ENCODE assay signal across 17 cellular contexts in genomic region chr11:107751082-107751481, GRCh38. TPM values are rescaled to one million over a fixed set of nuclear protein-coding genes. Genes with fewer than 3 reads are reported as not detected.
A peak's percentile ranks its signal among the peaks of the same experiment; 100 is the strongest.
DNase-seq lines count a peak whose midpoint lies in the region; ATAC-seq and TF ChIP-seq lines count a peak whose summit lies in the region.
"Had no signal": no experiment of that assay in that cellular context is flagged by ENCODE, and none has a peak within 500 bp of the region (broad histone marks: within the 10 kb centered on the region; RNA-seq: fewer than 3 reads in every experiment).

No MANE protein-coding gene starts in this region.

- in situ Hi-C loops in gastrocnemius medialis (cut with MboI; ENCODE audit: low sequenced_read_pairs in 4 of 4) = loop anchor here in 1 of 4 donors (10.0 kb wide), 1 partner anchor 56 kb away; no protein-coding TSS in a partner anchor

- BruUV-seq in PC-3 (replicated peaks; lab: Mats Ljungman, UMichigan) = no TSS peak

- H3K4me3 ChIP-seq in PC-3 (ENCODE audit: low read length) = no peak overlapping the region
- no peak overlapping the region for H3K4me3 ChIP-seq in osteoblast (ENCODE audit: insufficient read depth, low read length)
- H3K4me3 ChIP-seq in gastrocnemius medialis = no peak overlapping the region
- H3K4me3 ChIP-seq: BLaER1 had no signal

- TF ChIP-seq POLR2A in gastrocnemius medialis (IDR thresholded peaks at IDR 0.05) = no peak

- H3K4me1 ChIP-seq in PC-3 (ENCODE audit: insufficient read depth, low read length) (no peaks in the 10 kb centered on the region), osteoblast (ENCODE audit: insufficient read depth, low read length) (no peaks in the 10 kb centered on the region), gastrocnemius medialis (peaks cover 22% of the 10 kb centered on the region in 2 donors)
- H3K4me1 ChIP-seq: BE2C, BLaER1, Caco-2 had no signal

- peak; percentile 34 for DNase-seq in PC-3
- peak; percentile 56 for DNase-seq in osteoblast (ENCODE audit: insufficient read length, low spot score, missing footprints)
- no peak for DNase-seq in gastrocnemius medialis
- DNase-seq in stimulated activated naive CD4-positive, alpha-beta T cell treated with Interleukin-2 at 50 U/mL for 16 hours (lab: John Stamatoyannopoulos, UW) = no peak
- no peak for DNase-seq in kidney glomerular epithelial cell (lab: John Stamatoyannopoulos, UW)
- DNase-seq in NCI-H774 (lab: John Stamatoyannopoulos, UW) = no peak
- DNase-seq: 8988T; ACHN; BE2C; C1 segment of cervical spinal cord; Caco-2; Calu3; CD4-positive, alpha-beta T cell; CD8-positive, alpha-beta T cell; DMS79 treated with DMSO at 0.1 percent for 48 hours; GF-D8 had no signal

- CTCF ChIA-PET in PC-3 (lab: Charles Lee) = no interaction called here

- H3K9me2 ChIP-seq in PC-3 (replicated peaks; ENCODE audit: low read length) = no peaks in the 10 kb centered on the region

- no peaks in the 10 kb centered on the region for H4K20me1 ChIP-seq in PC-3 (ENCODE audit: low read length)
- H4K20me1 ChIP-seq in osteoblast (ENCODE audit: insufficient read depth, low read length) = no peaks in the 10 kb centered on the region
- H4K20me1 ChIP-seq: BLaER1 had no signal

- H2AFZ ChIP-seq in PC-3 (ENCODE audit: low read length) (no peak overlapping the region), osteoblast (ENCODE audit: low read length) (no peak overlapping the region)

- peaks cover 54% of the 10 kb centered on the region for H3K27me3 ChIP-seq in PC-3 (ENCODE audit: low read length)
- H3K27me3 ChIP-seq in osteoblast (ENCODE audit: insufficient read depth, low read length) = peaks cover 7% of the 10 kb centered on the region
- H3K27me3 ChIP-seq in gastrocnemius medialis = no peaks in the 10 kb centered on the region
- H3K27me3 ChIP-seq: BLaER1 had no signal

- POLR2A ChIA-PET in PC-3 (lab: Charles Lee; ENCODE audit: unreplicated experiment) = no interaction called here

- H3K79me2 ChIP-seq in PC-3 (ENCODE audit: low read length) (no peaks in the 10 kb centered on the region), osteoblast (ENCODE audit: insufficient read depth, low read length) (no peaks in the 10 kb centered on the region)

- H3K36me3 ChIP-seq in PC-3 (ENCODE audit: low read depth, low read length) (no peaks in the 10 kb centered on the region), osteoblast (ENCODE audit: insufficient read depth, low read length) (no peaks in the 10 kb centered on the region), gastrocnemius medialis (no peaks in the 10 kb centered on the region)
- H3K36me3 ChIP-seq: BE2C, BLaER1 had no signal

- H3K27ac ChIP-seq in PC-3 (ENCODE audit: low read length) (no peak overlapping the region), osteoblast (ENCODE audit: low read depth, low read length) (no peak overlapping the region), gastrocnemius medialis (peak overlapping the region in 3 of 4 donors; percentile 20 to 85 (median 55))
- H3K27ac ChIP-seq: BLaER1 had no signal

- no peaks in the 10 kb centered on the region for H3K9me3 ChIP-seq in PC-3 (ENCODE audit: low read length)
- no peaks in the 10 kb centered on the region for H3K9me3 ChIP-seq in osteoblast (ENCODE audit: low read depth, low read length)
- H3K9me3 ChIP-seq in gastrocnemius medialis = no peaks in the 10 kb centered on the region
- H3K9me3 ChIP-seq: BE2C, BLaER1, Caco-2 had no signal

- TF ChIP-seq CTCF in PC-3 (conservative IDR thresholded peaks at IDR 0.05; ENCODE audit: low read depth, low read length) (no peak), osteoblast (IDR thresholded peaks at IDR 0.05; ENCODE audit: extremely low read depth, low read depth, low read length) (no peak), gastrocnemius medialis (IDR thresholded peaks at IDR 0.05 in 4 of 5, conservative IDR thresholded peaks at IDR 0.05 in 1 of 5) (no peak)

- H3K4me2 ChIP-seq in PC-3 (ENCODE audit: low read length) = no peak overlapping the region
- no peak overlapping the region for H3K4me2 ChIP-seq in osteoblast (ENCODE audit: insufficient read depth, low read length)
- H3K4me2 ChIP-seq: BLaER1 had no signal

- ATAC-seq in PC-3 = no peak
- ATAC-seq in gastrocnemius medialis = peak; percentile 40 to 50
- ATAC-seq: CD8-positive, alpha-beta T cell had no signal

- intact Hi-C loops in PC-3 (cut with micrococcal nuclease) (no loop called here), gastrocnemius medialis (cut with DNase I; ENCODE audit: low total_unique reads) (no loop called here)

- no peak overlapping the region for H3K9ac ChIP-seq in PC-3 (ENCODE audit: low read length)
- H3K9ac ChIP-seq: BLaER1 had no signal

- no peaks in the 10 kb centered on the region for H3F3A ChIP-seq in PC-3 (ENCODE audit: low read length, unreplicated experiment)

RNA-seq across cellular contexts. Expression of gene SLN, which starts 39.2 kb away (rescaled TPM):
- total RNA-seq in PC-3 (2014; rRNA removed) = 0.40 TPM in 1 of 2 replicates, not detected in the other
- total RNA-seq in osteoblast = not detected in 2 replicates
- total RNA-seq in gastrocnemius medialis = 1,000 to 10,000 TPM in 3 of 4 donors, 100 to 1,000 TPM in 1; 586 to 5,775 (median 2,747) TPM
- total RNA-seq: Caco-2; Calu3; CD4-positive, alpha-beta T cell; CD8-positive, alpha-beta T cell had no signal

Comparison
In these comparisons a context has a peak if more than half of its experiments do, and no peak if none do; other contexts are left out.
1. DNase-seq: peak in PC-3 (single experiment) and osteoblast (single experiment); none in gastrocnemius medialis (0 of 2), stimulated activated naive CD4-positive, alpha-beta T cell treated with Interleukin-2 at 50 U/mL for 16 hours (single experiment), kidney glomerular epithelial cell (single experiment) and NCI-H774 (single experiment).
2. H3K27ac ChIP-seq: peak in gastrocnemius medialis (3 of 4); none in PC-3 (single experiment) and osteoblast (single experiment).
3. RNA of gene SLN, which starts 39.2 kb away (total RNA-seq): 586 to 5,775 TPM in gastrocnemius medialis; 0.40 TPM in PC-3 and not detected in osteoblast; every median in the first group is over 100 times any median in the second.